8 cellular contexts compared by ENCODE assay signal in genomic region chr17:48026503-48027321, GRCh38. TPM values are rescaled to one million over a fixed set of nuclear protein-coding genes. Genes with fewer than 3 reads are reported as not detected.
DNase-seq lines count a peak whose midpoint lies in the region; TF ChIP-seq lines count a peak whose summit lies in the region.

No MANE protein-coding gene starts in this region.

- intact Hi-C loops in transverse colon (cut with DNase I; ENCODE audit: low total_unique reads): loop anchor here (2.0 to 5.0 kb wide), 2 partner anchors 48 to 106 kb away; no protein-coding TSS in a partner anchor

- H4K20me1 ChIP-seq in osteoblast (ENCODE audit: insufficient read depth, low read length): no peaks in the 10 kb centered on the region

- TF ChIP-seq CTCF in osteoblast (IDR thresholded peaks at IDR 0.05; ENCODE audit: extremely low read depth, low read depth, low read length) (peak; percentile 93), transverse colon (IDR thresholded peaks at IDR 0.05) (peak; percentile 83 to 94 (median 87))

- DNase-seq in NCI-H187 (lab: John Stamatoyannopoulos, UW) (peak; percentile 64 to 87), NCI-H187 treated with DMSO at 0.1 percent for 48 hours (lab: John Stamatoyannopoulos, UW) (no peak), NAMALWA (ENCODE audit: low spot score) (peak; percentile 91), SJSA1 (ENCODE audit: low read depth in 1 of 2, low spot score in 2 of 2) (peak; percentile 78 to 95), germinal center (ENCODE audit: low spot score) (peak; percentile 77), osteoblast (ENCODE audit: insufficient read length, low spot score, missing footprints) (peak; percentile 98), transverse colon (peak; percentile 87)
- peak; percentile 78 for DNase-seq in activated naive CD4-positive, alpha-beta T cell treated with Interleukin-2 at 50 U/mL for 16 hours

- H3K36me3 ChIP-seq in SJSA1: no peaks in the 10 kb centered on the region
- no peaks in the 10 kb centered on the region for H3K36me3 ChIP-seq in osteoblast (ENCODE audit: insufficient read depth, low read length)
- H3K36me3 ChIP-seq in transverse colon: no peaks in the 10 kb centered on the region

- H3K4me2 ChIP-seq in osteoblast (ENCODE audit: insufficient read depth, low read length): peak overlapping the region; percentile 98

- H3K27me3 ChIP-seq in SJSA1 (replicated peaks) (no peaks in the 10 kb centered on the region), osteoblast (ENCODE audit: insufficient read depth, low read length) (no peaks in the 10 kb centered on the region), transverse colon (peaks cover 15% of the 10 kb centered on the region)

- no peaks in the 10 kb centered on the region for H3K79me2 ChIP-seq in osteoblast (ENCODE audit: insufficient read depth, low read length)

- TF ChIP-seq EP300 in transverse colon (IDR thresholded peaks at IDR 0.05; ENCODE audit: low read depth): no peak

- TF ChIP-seq POLR2A in transverse colon (IDR thresholded peaks at IDR 0.05): no peak

- in situ Hi-C loops in transverse colon (cut with MboI; ENCODE audit: low pct_ligation_motif_present in 1 of 4, low pct_unique_long_range_greater_than_20kb in 1 of 4, low sequenced_read_pairs in 3 of 4): loop anchor here in 2 of 4 donors (10.0 kb wide), 1 partner anchor 48 kb away; no protein-coding TSS in a partner anchor

- H3K4me1 ChIP-seq in SJSA1 (replicated peaks): peaks cover 39% of the 10 kb centered on the region
- peaks cover 42% of the 10 kb centered on the region for H3K4me1 ChIP-seq in osteoblast (ENCODE audit: insufficient read depth, low read length)
- H3K4me1 ChIP-seq in transverse colon: peaks cover 35 to 38% (median 36%) of the 10 kb centered on the region in 4 donors

- H3K4me3 ChIP-seq in SJSA1 (no peak overlapping the region), osteoblast (ENCODE audit: insufficient read depth, low read length) (no peak overlapping the region), transverse colon (no peak overlapping the region)

- H2AFZ ChIP-seq in osteoblast (ENCODE audit: low read length): peak overlapping the region; percentile 39

- 15% methylated on average over 13 of the region's 18 CpGs; no CpG with 5 or more reads in 1 of the 2 donors for WGBS in transverse colon (ENCODE audit: low coverage in 1 of 2), 2 donors

- no peaks in the 10 kb centered on the region for H3K9me3 ChIP-seq in SJSA1 (replicated peaks)
- no peaks in the 10 kb centered on the region for H3K9me3 ChIP-seq in osteoblast (ENCODE audit: low read depth, low read length)
- no peaks in the 10 kb centered on the region for H3K9me3 ChIP-seq in transverse colon

- H3K27ac ChIP-seq in SJSA1 (no peak overlapping the region), osteoblast (ENCODE audit: low read depth, low read length) (peak overlapping the region; percentile 82), transverse colon (peak overlapping the region in 3 of 4 donors; percentile 41 to 84 (median 73))

RNA-seq across cellular contexts. Expression of gene COPZ2, which starts 10.9 kb away (rescaled TPM):
- total RNA-seq in SJSA1 (2014; rRNA removed; shearing (Covaris generic)): 21.1 and 45.2 TPM in 2 replicates
- 117 and 121 TPM in 2 replicates for total RNA-seq in osteoblast
- total RNA-seq in transverse colon: 10 to 100 TPM in 2 of 4 donors, 1 to 10 TPM in 2; 6.0 to 11.2 (median 8.3) TPM

RNA-seq across cellular contexts. Expression of gene NFE2L1, which starts 21.4 kb away (rescaled TPM):
- 61.8 and 200 TPM in 2 replicates for total RNA-seq in SJSA1 (2014; rRNA removed; shearing (Covaris generic))
- 144 and 165 TPM in 2 replicates for total RNA-seq in osteoblast
- 100 to 1,000 TPM; 173 to 242 (median 211) TPM for total RNA-seq in transverse colon

RNA-seq across cellular contexts. Expression of gene CDK5RAP3, which starts 55.8 kb away (rescaled TPM):
- total RNA-seq in SJSA1 (2014; rRNA removed; shearing (Covaris generic)): 89.5 and 94.9 TPM in 2 replicates
- total RNA-seq in osteoblast: 46.6 and 50.3 TPM in 2 replicates
- total RNA-seq in transverse colon: 100 to 1,000 TPM; 159 to 540 (median 296) TPM
